Comparison of ENCODE assay signal across 27 cellular contexts in the genomic region with DNA sequence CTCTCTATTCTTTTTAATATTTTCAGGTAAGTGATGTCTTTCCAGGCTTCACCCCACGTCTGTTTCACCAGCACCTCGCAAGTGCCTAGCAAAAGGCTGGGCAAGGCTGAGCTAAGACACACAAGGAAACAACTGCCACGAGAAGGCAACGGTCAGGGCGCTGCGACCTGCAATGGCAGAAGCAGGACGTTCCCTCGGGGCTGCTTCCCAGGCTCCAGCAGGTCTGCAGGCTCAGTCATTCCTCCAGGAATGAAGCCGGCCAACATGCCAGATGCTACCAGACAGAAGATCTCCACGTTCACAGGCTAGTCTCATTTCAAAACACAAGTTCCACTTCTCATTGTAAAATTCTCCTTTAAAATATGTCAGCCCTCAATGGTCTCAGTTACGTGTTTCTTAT. TPM values are rescaled to one million over a fixed set of nuclear protein-coding genes. Genes with fewer than 3 reads are reported as not detected.
A peak's percentile ranks its signal among the peaks of the same experiment; 100 is the strongest.
DNase-seq lines count a peak whose midpoint lies in the region; ATAC-seq, FAIRE-seq and TF ChIP-seq lines count a peak whose summit lies in the region.
"Had no signal": no experiment of that assay in that cellular context is flagged by ENCODE, and none has a peak within 500 bp of the region (broad histone marks: within the 10 kb centered on the region; RNA-seq: fewer than 3 reads in every experiment).

No MANE protein-coding gene starts in this region.

- TF ChIP-seq CTCF in Caco-2 (IDR thresholded peaks at IDR 0.05; ENCODE audit: insufficient read depth in 1 of 2, low read depth in 1 of 2, low read length in 1 of 2, severe bottlenecking in 1 of 2, unreplicated experiment in 1 of 2): no peak
- TF ChIP-seq CTCF in IMR-90 (conservative IDR thresholded peaks at IDR 0.05; ENCODE audit: low read depth, low read length): no peak
- no peak for TF ChIP-seq CTCF in fibroblast of the aortic adventitia (IDR thresholded peaks at IDR 0.05; ENCODE audit: insufficient read depth, low read length)
- no peak for TF ChIP-seq CTCF in progenitor cell of endocrine pancreas (IDR thresholded peaks at IDR 0.05; ENCODE audit: unreplicated experiment)
- no peak for TF ChIP-seq CTCF in HepG2 (CRISPR knock-in tag; IDR thresholded peaks at IDR 0.05)

- POLR2A ChIA-PET in Caco-2 (lab: Charles Lee) (no interaction called here), IMR-90 (lab: Charles Lee; ENCODE audit: unreplicated experiment) (no interaction called here), HepG2 (lab: Yijun Ruan, JAX) (no interaction called here)

- H3K4me3 ChIP-seq in Caco-2 (ENCODE audit: low read depth, low read length): no peak overlapping the region
- H3K4me3 ChIP-seq in IMR-90 (ENCODE audit: insufficient read depth, low read depth, low read length): no peak overlapping the region
- no peak overlapping the region for H3K4me3 ChIP-seq in fibroblast of the aortic adventitia (ENCODE audit: low read depth, low read length)
- no peak overlapping the region for H3K4me3 ChIP-seq in HepG2 (replicated peaks in 1 of 3; ENCODE audit: insufficient read depth in 1 of 3, low read depth in 2 of 3, low read length in 3 of 3)
- no peak overlapping the region for H3K4me3 ChIP-seq in mesendoderm (ENCODE audit: low read length)
- H3K4me3 ChIP-seq: dorsolateral prefrontal cortex, HAP-1, pancreas had no signal

- DNase-seq in Caco-2 (no peak), IMR-90 (peak; percentile 19), fibroblast of the aortic adventitia (ENCODE audit: low read depth) (peak; percentile 21), progenitor cell of endocrine pancreas (ENCODE audit: low spot score, unreplicated experiment) (no peak), HepG2 (ENCODE audit: low spot score) (no peak), mesendoderm (no peak), NCI-H2081 (lab: John Stamatoyannopoulos, UW) (no peak)
- DNase-seq: activated B cell treated with CpG ODN at 0.5 μM for 24 hours; activated CD4-positive, alpha-beta T cell treated with anti-CD3 and anti-CD28 coated beads, Interleukin-2, amount 50 U/mL, for 4 hours; activated naive CD4-positive, alpha-beta T cell treated with anti-CD3 and anti-CD28 coated beads, Interleukin-2, amount 50 U/mL, for 16 hours; CD4-positive, CD25-positive, alpha-beta regulatory T cell; central memory CD4-positive, alpha-beta T cell; NCI-H1048; NCI-H1694 treated with DMSO at 0.1 percent for 48 hours; NCI-H69; pancreas; right cardiac atrium; RPMI8226; stimulated activated CD4-positive, alpha-beta T cell treated with anti-CD3 and anti-CD28 coated beads, Interleukin-12 subunit alpha, Interleukin-12 subunit beta, amount 100 ng/mL, for 4 hours; stimulated activated CD4-positive, alpha-beta T cell treated with anti-CD3 and anti-CD28 coated beads, Interleukin-4, amount 100 ng/mL, for 24 hours; stimulated activated naive CD4-positive, alpha-beta T cell had no signal

- no peak for FAIRE-seq in HepG2 (lab: Jason Lieb, UNC)
- FAIRE-seq: frontal cortex, pancreas had no signal

- H3K27ac ChIP-seq in IMR-90 (ENCODE audit: insufficient read depth, low read length): no peak overlapping the region
- H3K27ac ChIP-seq in HepG2 (ENCODE audit: extremely low read length, insufficient read depth, low read length): no peak overlapping the region
- no peak overlapping the region for H3K27ac ChIP-seq in mesendoderm (ENCODE audit: low read depth, low read length)
- H3K27ac ChIP-seq: dorsolateral prefrontal cortex, pancreas had no signal

- H2AFZ ChIP-seq in IMR-90 (replicated peaks; ENCODE audit: low read length, poor library complexity) (no peak overlapping the region), HepG2 (ENCODE audit: low read length) (no peak overlapping the region)

- H3K9ac ChIP-seq in IMR-90 (ENCODE audit: low read depth, low read length) (no peak overlapping the region), HepG2 (ENCODE audit: insufficient read depth, low read depth, low read length) (no peak overlapping the region), mesendoderm (ENCODE audit: low read length) (no peak overlapping the region)

- H3K4me1 Mint-ChIP-seq in Caco-2 (ENCODE audit: low read depth, unreplicated experiment) (no peaks in the 10 kb centered on the region), progenitor cell of endocrine pancreas (ENCODE audit: low read depth) (no peaks in the 10 kb centered on the region)
- H3K4me1 Mint-ChIP-seq: activated B cell treated with CpG ODN at 0.5 μM for 24 hours; CD4-positive, CD25-positive, alpha-beta regulatory T cell had no signal

- H3K79me1 ChIP-seq in IMR-90 (ENCODE audit: low read depth in 1 of 2, low read length in 2 of 2): no peaks in the 10 kb centered on the region
- no peaks in the 10 kb centered on the region for H3K79me1 ChIP-seq in mesendoderm (ENCODE audit: low read length)

- intact Hi-C loops in Caco-2 (cut with micrococcal nuclease; ENCODE audit: unreplicated experiment) (no loop called here), IMR-90 (cut with micrococcal nuclease) (no loop called here), HepG2 (cut with micrococcal nuclease; ENCODE audit: unreplicated experiment) (no loop called here)

- CTCF ChIA-PET in Caco-2 (lab: Charles Lee) (no interaction called here), IMR-90 (lab: Yijun Ruan, JAX) (interaction anchor here (0.7 kb wide), 1 partner anchor 267 kb away, joined by 3 read pairs; no protein-coding TSS in a partner anchor), HepG2 (lab: Yijun Ruan, JAX; ENCODE audit: low intra/inter-chr PET ratio, low total read pairs) (no interaction called here)

- H3K9me1 ChIP-seq in IMR-90 (ENCODE audit: insufficient read depth, low read length): no peaks in the 10 kb centered on the region

- no peak overlapping the region for H3K4ac ChIP-seq in IMR-90 (ENCODE audit: low read depth, low read length)
- no peak overlapping the region for H3K4ac ChIP-seq in mesendoderm (ENCODE audit: low read depth, low read length)

- H3K36me3 ChIP-seq in Caco-2 (ENCODE audit: control insufficient read depth, insufficient read depth, low read length) (no peaks in the 10 kb centered on the region), IMR-90 (ENCODE audit: control insufficient read depth, insufficient read depth, low read length) (no peaks in the 10 kb centered on the region), HepG2 (replicated peaks in 1 of 2; ENCODE audit: control insufficient read depth in 1 of 2, insufficient read depth in 2 of 2, low read length in 2 of 2) (no peaks in the 10 kb centered on the region), mesendoderm (ENCODE audit: control insufficient read depth, insufficient read depth, low read length) (no peaks in the 10 kb centered on the region)
- H3K36me3 ChIP-seq: HAP-1, pancreas had no signal

- 0 out of 2 replicates have a peak, but pooled peaks have one; percentile 27 for ATAC-seq in IMR-90 (ENCODE audit: low read depth)
- ATAC-seq in HepG2: no peak
- no peak for ATAC-seq in GM18505 (IDR thresholded peaks at IDR 0.05; ENCODE audit: unreplicated experiment)
- ATAC-seq: natural killer cell treated with Interleukin-12 subunit alpha and Interleukin-12 subunit beta and Interleukin-15 and Interleukin-18, amount 100 ng/mL, for 72 hours; pancreas; right cardiac atrium had no signal

- peaks cover 9% of the 10 kb centered on the region for H3K36me3 Mint-ChIP-seq in Caco-2 (ENCODE audit: insufficient read depth, unreplicated experiment)
- peaks cover 2% of the 10 kb centered on the region for H3K36me3 Mint-ChIP-seq in progenitor cell of endocrine pancreas (ENCODE audit: insufficient read depth)
- H3K36me3 Mint-ChIP-seq: CD4-positive, CD25-positive, alpha-beta regulatory T cell; natural killer cell treated with Interleukin-12 subunit alpha and Interleukin-12 subunit beta and Interleukin-15 and Interleukin-18, amount 100 ng/mL, for 72 hours had no signal

- H3K27me3 Mint-ChIP-seq in Caco-2 (ENCODE audit: insufficient read depth, unreplicated experiment) (no peaks in the 10 kb centered on the region), progenitor cell of endocrine pancreas (peaks cover 2% of the 10 kb centered on the region)

- H4K91ac ChIP-seq in IMR-90 (ENCODE audit: insufficient read depth, low read depth, low read length): no peak overlapping the region

- no peak for TF ChIP-seq EP300 in HepG2 (IDR thresholded peaks at IDR 0.05; ENCODE audit: low read depth in 2 of 2, low read length in 2 of 2)
- no peak for TF ChIP-seq EP300 in HepG2 (CRISPR knock-in tag; IDR thresholded peaks at IDR 0.05; ENCODE audit: borderline replicate concordance)

- TF ChIP-seq POLR2A in IMR-90 (IDR thresholded peaks at IDR 0.05; ENCODE audit: low read depth, low read length) (no peak), HepG2 (IDR thresholded peaks at IDR 0.05; ENCODE audit: insufficient read depth in 1 of 2, low read depth in 2 of 2, low read length in 2 of 2) (no peak), GM18505 (IDR thresholded peaks at IDR 0.05; ENCODE audit: borderline replicate concordance, extremely low read depth, insufficient read depth, insufficient read length) (no peak)

- no peaks in the 10 kb centered on the region for H3K4me1 ChIP-seq in Caco-2
- H3K4me1 ChIP-seq in IMR-90 (ENCODE audit: control insufficient read depth, insufficient read depth, low read length): no peaks in the 10 kb centered on the region
- H3K4me1 ChIP-seq in HepG2 (ENCODE audit: insufficient read depth, low read length): peaks cover 8% of the 10 kb centered on the region
- no peaks in the 10 kb centered on the region for H3K4me1 ChIP-seq in mesendoderm (ENCODE audit: control insufficient read depth, low read depth, low read length)
- H3K4me1 ChIP-seq: HAP-1, pancreas had no signal

- H4K5ac ChIP-seq in IMR-90 (ENCODE audit: low read depth, low read length) (no peak overlapping the region), mesendoderm (ENCODE audit: low read length) (no peak overlapping the region)

- no peak overlapping the region for H3K18ac ChIP-seq in IMR-90 (ENCODE audit: low read depth, low read length)
- no peak overlapping the region for H3K18ac ChIP-seq in mesendoderm (ENCODE audit: low read length)

- in situ Hi-C loops in IMR-90 (cut with MboI; ENCODE audit: low sequenced_read_pairs): no loop called here
- in situ Hi-C loops in HepG2 (cut with HindIII; ENCODE audit: extremely low pct_ligation_motif_present, low pct_unique_long_range_greater_than_20kb): no loop called here

- H2AK5ac ChIP-seq in IMR-90 (ENCODE audit: low read depth, low read length): no peak overlapping the region
- no peak overlapping the region for H2AK5ac ChIP-seq in mesendoderm (ENCODE audit: low read length)

- H3K27me3 ChIP-seq in Caco-2 (replicated peaks; ENCODE audit: control insufficient read depth, insufficient read depth, low read length) (no peaks in the 10 kb centered on the region), IMR-90 (ENCODE audit: control insufficient read depth, insufficient read depth, low read length) (peaks cover 8% of the 10 kb centered on the region), HepG2 (ENCODE audit: control insufficient read depth in 1 of 2, insufficient read depth in 2 of 2, low read length in 2 of 2) (no peaks in the 10 kb centered on the region), mesendoderm (ENCODE audit: insufficient read depth, low read length, poor library complexity) (no peaks in the 10 kb centered on the region)
- H3K27me3 ChIP-seq: pancreas had no signal

- no peak overlapping the region for H2BK15ac ChIP-seq in IMR-90 (ENCODE audit: low read depth, low read length)
- H2BK15ac ChIP-seq in mesendoderm (replicated peaks; ENCODE audit: low read depth): no peak overlapping the region

- dilution Hi-C loops in IMR-90 (cut with HindIII; ENCODE audit: low sequenced_read_pairs, unreplicated experiment): no loop called here

- H2BK20ac ChIP-seq in IMR-90 (ENCODE audit: low read depth, low read length): no peak overlapping the region

- H3K23ac ChIP-seq in IMR-90 (ENCODE audit: low read depth, low read length) (no peak overlapping the region), mesendoderm (ENCODE audit: low read length) (no peak overlapping the region)

- 34% methylated on average over 4 of the region's 11 CpGs; no CpG with 5 or more reads in 1 of the 2 experiments for WGBS in IMR-90 (ENCODE audit: extremely low coverage in 2 of 2, insufficient read length in 1 of 2), 2 experiments
- whole genome bisulfite sequencing in HepG2 (ENCODE audit: low lambda C conversion rate): 66% methylated on average over 9 of the region's 11 CpGs
- no CpG with 5 or more reads among the region's 11 CpGs for WGBS in mesendoderm (ENCODE audit: extremely low coverage, insufficient coverage, low lambda C conversion rate)

- no peak overlapping the region for H3K14ac ChIP-seq in IMR-90 (replicated peaks; ENCODE audit: low read depth, low read length)

- H3K9me3 ChIP-seq in Caco-2: no peaks in the 10 kb centered on the region
- no peaks in the 10 kb centered on the region for H3K9me3 ChIP-seq in IMR-90 (ENCODE audit: control insufficient read depth, insufficient read depth, low read length)
- no peaks in the 10 kb centered on the region for H3K9me3 ChIP-seq in HepG2 (ENCODE audit: low read length)
- H3K9me3 ChIP-seq: HAP-1, pancreas had no signal

- H2AK9ac ChIP-seq in IMR-90 (replicated peaks; ENCODE audit: low read depth, low read length, poor library complexity): no peak overlapping the region

- BruUV-seq in Caco-2 (replicated peaks; lab: Mats Ljungman, UMichigan) (no TSS peak), IMR-90 (replicated peaks; lab: Mats Ljungman, UMichigan) (no TSS peak), HepG2 (replicated peaks; lab: Mats Ljungman, UMichigan) (no TSS peak)

- H3K9me3 Mint-ChIP-seq in Caco-2 (ENCODE audit: unreplicated experiment): no peaks in the 10 kb centered on the region
- H3K9me3 Mint-ChIP-seq in progenitor cell of endocrine pancreas (ENCODE audit: low read depth): no peaks in the 10 kb centered on the region
- H3K9me3 Mint-ChIP-seq: activated B cell treated with CpG ODN at 0.5 μM for 24 hours; activated T-helper 1 cell treated with anti-CD3 and anti-CD28 coated beads, Interleukin-12 subunit alpha, Interleukin-12 subunit beta, Interleukin-2, Interleukin-4 antibody, amounts not matched to agents 30 ng/mL and 10 ng/mL and 1 ng/mL, durations not matched to agents 14 hours and 24 hours and 36 hours; natural killer cell treated with Interleukin-12 subunit alpha and Interleukin-12 subunit beta and Interleukin-15 and Interleukin-18, amount 100 ng/mL, for 72 hours had no signal

- H2BK120ac ChIP-seq in IMR-90 (ENCODE audit: low read depth, low read length) (no peak overlapping the region), mesendoderm (ENCODE audit: low read depth, low read length) (no peak overlapping the region)

- H3K4me3 Mint-ChIP-seq in Caco-2 (ENCODE audit: unreplicated experiment) (no peak overlapping the region), progenitor cell of endocrine pancreas (ENCODE audit: low read depth) (no peak overlapping the region)
- H3K4me3 Mint-ChIP-seq: activated B cell treated with CpG ODN at 0.5 μM for 24 hours; activated T-helper 1 cell treated with anti-CD3 and anti-CD28 coated beads, Interleukin-12 subunit alpha, Interleukin-12 subunit beta, Interleukin-2, Interleukin-4 antibody, amounts not matched to agents 30 ng/mL and 10 ng/mL and 1 ng/mL, durations not matched to agents 14 hours and 24 hours and 36 hours; CD4-positive, CD25-positive, alpha-beta regulatory T cell; natural killer cell treated with Interleukin-12 subunit alpha and Interleukin-12 subunit beta and Interleukin-15 and Interleukin-18, amount 100 ng/mL, for 72 hours had no signal

- H4K8ac ChIP-seq in IMR-90 (ENCODE audit: low read depth in 2 of 2, low read length in 2 of 2) (no peak overlapping the region), mesendoderm (ENCODE audit: low read depth, low read length) (no peak overlapping the region)

- H3K79me2 ChIP-seq in HepG2 (ENCODE audit: insufficient read depth, low read length) (no peaks in the 10 kb centered on the region), mesendoderm (ENCODE audit: control insufficient read depth, insufficient read depth, low read length) (no peaks in the 10 kb centered on the region)

- no peak for TF ChIP-seq RAD21 in IMR-90 (IDR thresholded peaks at IDR 0.05; ENCODE audit: low read length)
- no peak for TF ChIP-seq RAD21 in HepG2 (CRISPR knock-in tag; IDR thresholded peaks at IDR 0.05)

- no peak overlapping the region for H3K56ac ChIP-seq in IMR-90 (ENCODE audit: extremely low read depth, insufficient read depth, low read length)
- H3K56ac ChIP-seq in mesendoderm (ENCODE audit: low read length): no peak overlapping the region

- no peaks in the 10 kb centered on the region for H4K20me1 ChIP-seq in IMR-90 (ENCODE audit: insufficient read depth, low read length)
- no peaks in the 10 kb centered on the region for H4K20me1 ChIP-seq in HepG2 (ENCODE audit: insufficient read depth, low read length)

- no peak overlapping the region for H3K4me2 ChIP-seq in IMR-90 (ENCODE audit: low read depth, low read length)
- H3K4me2 ChIP-seq in HepG2 (ENCODE audit: low read depth, low read length): no peak overlapping the region
- no peak overlapping the region for H3K4me2 ChIP-seq in mesendoderm (ENCODE audit: low read length)

- H2BK5ac ChIP-seq in IMR-90 (ENCODE audit: low read depth, low read length, poor library complexity, severe bottlenecking) (no peak overlapping the region), mesendoderm (ENCODE audit: low read length) (no peak overlapping the region)

- H3K27ac Mint-ChIP-seq in Caco-2 (ENCODE audit: unreplicated experiment): peak overlapping the region; percentile 49
- peak overlapping the region; percentile 25 for H3K27ac Mint-ChIP-seq in progenitor cell of endocrine pancreas
- H3K27ac Mint-ChIP-seq: activated B cell treated with CpG ODN at 0.5 μM for 24 hours; activated T-helper 1 cell treated with anti-CD3 and anti-CD28 coated beads, Interleukin-12 subunit alpha, Interleukin-12 subunit beta, Interleukin-2, Interleukin-4 antibody, amounts not matched to agents 30 ng/mL and 10 ng/mL and 1 ng/mL, durations not matched to agents 14 hours and 24 hours and 36 hours; CD4-positive, CD25-positive, alpha-beta regulatory T cell; natural killer cell treated with Interleukin-12 subunit alpha and Interleukin-12 subunit beta and Interleukin-15 and Interleukin-18, amount 100 ng/mL, for 72 hours had no signal

RNA-seq across cellular contexts. Expression of gene CELSR1, which starts 45.5 kb away (rescaled TPM):
- total RNA-seq in Caco-2 (2022) (29.5 and 33.2 TPM in 2 replicates), IMR-90 (2012; rRNA removed) (0.36 and 0.56 TPM in 2 replicates), fibroblast of the aortic adventitia (ENCODE audit: low replicate concordance) (1.1 and 4.3 TPM in 2 replicates), progenitor cell of endocrine pancreas (20.9 and 21.0 TPM in 2 replicates), HepG2 (2016; rRNA removed; fragmentation: Illumina TruSeq; extraction: Trizol) (1.5 and 1.8 TPM in 2 replicates)
- polyA plus RNA-seq in IMR-90 (2012; rRNA removed) (0.82 and 1.4 TPM in 2 replicates), HepG2 (2011; rRNA removed) (0.78 and 0.84 TPM in 2 replicates)
- 0.47 and 1.2 TPM in 2 replicates for polyA plus RNA-seq in IMR-90 (2012; cell fraction: cytosol; rRNA removed)
- 0.91 and 1.9 TPM in 2 replicates for polyA plus RNA-seq in IMR-90 (2012; cell fraction: nucleus; rRNA removed; ENCODE audit: low replicate concordance)
- total RNA-seq in HepG2 (2016; cell fraction: cytosol; rRNA removed; fragmentation: Illumina TruSeq; extraction: Trizol; ENCODE audit: low read depth): 0.53 and 0.71 TPM in 2 replicates
- 1.1 and 1.6 TPM in 2 replicates for total RNA-seq in HepG2 (2016; cell fraction: insoluble cytoplasmic fraction; rRNA removed; fragmentation: Illumina TruSeq; extraction: Trizol)
- total RNA-seq in HepG2 (2016; cell fraction: membrane; rRNA removed; fragmentation: Illumina TruSeq; extraction: Trizol): 0.62 and 0.71 TPM in 2 replicates
- 2.1 and 2.2 TPM in 2 replicates for total RNA-seq in HepG2 (2016; cell fraction: nucleus; rRNA removed; fragmentation: Illumina TruSeq; extraction: Trizol)
- polyA plus RNA-seq in HepG2 (2011; cell fraction: cytosol; rRNA removed): 0.49 and 0.62 TPM in 2 replicates
- polyA plus RNA-seq in HepG2 (2011; cell fraction: nucleus; rRNA removed): 2.1 and 3.6 TPM in 2 replicates
- polyA plus RNA-seq in HepG2 (2012): 0.75 and 0.95 TPM in 2 replicates
- 0.17 and 0.26 TPM in 2 replicates for polyA plus RNA-seq in HepG2 (2016; cell fraction: cytosol; fragmentation: Illumina TruSeq; extraction: Trizol; ENCODE audit: low read depth)
- 0.76 and 1.3 TPM in 2 replicates for polyA plus RNA-seq in HepG2 (2016; cell fraction: insoluble cytoplasmic fraction; fragmentation: Illumina TruSeq; extraction: Trizol; ENCODE audit: low read depth)
- 0.38 and 0.70 TPM in 2 replicates for polyA plus RNA-seq in HepG2 (2016; cell fraction: membrane; fragmentation: Illumina TruSeq; extraction: Trizol; ENCODE audit: low read depth)
- polyA plus RNA-seq in HepG2 (2016; cell fraction: nucleus; fragmentation: Illumina TruSeq; extraction: Trizol; ENCODE audit: insufficient read depth, low read depth): 4.1 and 5.1 TPM in 2 replicates
- polyA minus RNA-seq in HepG2 (2011; rRNA and poly(A)+ RNA removed; ENCODE audit: low replicate concordance): 4.5 and 19.4 TPM in 2 replicates
- 0.30 and 1.1 TPM in 2 replicates for polyA minus RNA-seq in HepG2 (2011; cell fraction: cytosol; rRNA and poly(A)+ RNA removed)
- polyA minus RNA-seq in HepG2 (2011; cell fraction: nucleus; rRNA and poly(A)+ RNA removed): 2.0 and 3.5 TPM in 2 replicates
- 4.0 TPM for polyA plus RNA-seq in mesendoderm (2013, experiment 1 of 2)
- polyA plus RNA-seq in mesendoderm (2013, experiment 2 of 2): 4.0 TPM

Comparison
In these comparisons a context has a peak if more than half of its experiments do, and no peak if none do; other contexts are left out.
1. DNase-seq: peak in IMR-90 (single experiment) and fibroblast of the aortic adventitia (single experiment); none in Caco-2 (0 of 2), progenitor cell of endocrine pancreas (single experiment), HepG2 (single experiment), mesendoderm (single experiment) and NCI-H2081 (0 of 2).